9 cellular contexts compared by ENCODE assay signal in the genomic region with DNA sequence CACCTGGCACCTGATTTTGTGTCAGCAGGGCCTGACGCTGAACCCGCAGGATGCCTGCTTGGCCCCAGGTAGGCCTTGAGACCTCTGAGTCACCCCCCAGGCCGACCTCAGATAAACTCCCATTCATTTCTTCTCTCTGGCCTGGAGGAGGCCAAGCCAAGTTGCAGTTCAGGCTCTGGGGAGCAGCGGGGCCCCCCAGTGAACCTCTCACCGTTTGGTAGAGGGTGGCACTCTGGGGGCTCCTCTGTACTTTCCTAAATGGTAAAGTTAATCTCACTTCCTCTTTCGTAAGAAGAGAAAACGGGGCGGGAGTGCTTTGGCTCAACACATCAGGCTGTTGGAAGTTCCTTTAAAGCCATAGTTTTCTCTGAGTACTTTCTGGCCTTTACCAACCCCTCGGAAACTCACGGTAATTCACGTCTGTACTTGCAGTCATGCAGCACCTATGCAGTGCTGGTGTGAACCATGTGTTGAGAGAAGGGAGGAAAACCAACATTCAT. TPM values are rescaled to one million over a fixed set of nuclear protein-coding genes. Genes with fewer than 3 reads are reported as not detected.
DNase-seq lines count a peak whose midpoint lies in the region; ATAC-seq and TF ChIP-seq lines count a peak whose summit lies in the region.
"Had no signal": no experiment of that assay in that cellular context is flagged by ENCODE, and none has a peak within 500 bp of the region (broad histone marks: within the 10 kb centered on the region; RNA-seq: fewer than 3 reads in every experiment).

No MANE protein-coding gene starts in this region.

- H3K27ac ChIP-seq in endodermal cell (ENCODE audit: low read depth, low read length), result no peak overlapping the region
- peak overlapping the region; percentile 83 for H3K27ac ChIP-seq in substantia nigra (ENCODE audit: low read depth, low read length, poor library complexity, severe bottlenecking)

- peaks cover 18% of the 10 kb centered on the region for H3K27me3 ChIP-seq in endodermal cell (ENCODE audit: control insufficient read depth, insufficient read depth, low read length, poor library complexity, severe bottlenecking)
- H3K27me3 ChIP-seq: body of pancreas had no signal

- TF ChIP-seq CTCF in endodermal cell (conservative IDR thresholded peaks at IDR 0.05) (no peak), glutamatergic neuron (IDR thresholded peaks at IDR 0.05; ENCODE audit: partially characterized antibody, unreplicated experiment) (no peak), osteocyte (IDR thresholded peaks at IDR 0.05) (no peak)

- no peak overlapping the region for H3K4me3 ChIP-seq in endodermal cell (ENCODE audit: low read length)
- H3K4me3 ChIP-seq: body of pancreas had no signal

- H3K4me3 Mint-ChIP-seq in endodermal cell (no peak overlapping the region), glutamatergic neuron (ENCODE audit: unreplicated experiment) (no peak overlapping the region), osteocyte (ENCODE audit: unreplicated experiment) (no peak overlapping the region)

- H3K36me3 ChIP-seq in endodermal cell (ENCODE audit: control insufficient read depth, insufficient read depth, low read length), result no peaks in the 10 kb centered on the region

- peaks cover 5% of the 10 kb centered on the region for H3K4me1 ChIP-seq in endodermal cell (ENCODE audit: control insufficient read depth, insufficient read depth, low read length)

- no peak overlapping the region for H3K9ac ChIP-seq in endodermal cell (ENCODE audit: extremely low read depth, low read length, poor library complexity, severe bottlenecking)

- H3K27me3 Mint-ChIP-seq in endodermal cell (ENCODE audit: insufficient read depth) (peaks cover 28% of the 10 kb centered on the region), glutamatergic neuron (ENCODE audit: unreplicated experiment) (peaks cover 13% of the 10 kb centered on the region), osteocyte (ENCODE audit: unreplicated experiment) (no peaks in the 10 kb centered on the region)

- H3K9me3 ChIP-seq in endodermal cell (ENCODE audit: control insufficient read depth, low read length), result no peaks in the 10 kb centered on the region
- H3K9me3 ChIP-seq: body of pancreas had no signal

- 88 to 91% methylated on average over 8 to 11 of the region's 11 CpGs for WGBS in endodermal cell (ENCODE audit: insufficient coverage in 1 of 2, insufficient read length in 1 of 2), 2 experiments

- H3K4me1 Mint-ChIP-seq in endodermal cell (peaks cover 24% of the 10 kb centered on the region), glutamatergic neuron (ENCODE audit: low read depth, unreplicated experiment) (peaks cover 8% of the 10 kb centered on the region), osteocyte (ENCODE audit: unreplicated experiment) (peaks cover 25% of the 10 kb centered on the region)

- H3K36me3 Mint-ChIP-seq in endodermal cell (ENCODE audit: low read depth) (no peaks in the 10 kb centered on the region), glutamatergic neuron (ENCODE audit: unreplicated experiment) (no peaks in the 10 kb centered on the region), osteocyte (ENCODE audit: unreplicated experiment) (no peaks in the 10 kb centered on the region)

- ATAC-seq in GM19452 (IDR thresholded peaks at IDR 0.05; ENCODE audit: unreplicated experiment), result peak; percentile 62
- ATAC-seq in HG03378 (IDR thresholded peaks at IDR 0.05; ENCODE audit: unreplicated experiment), result peak; percentile 70
- ATAC-seq: body of pancreas had no signal

- H3K9me3 Mint-ChIP-seq in endodermal cell (no peaks in the 10 kb centered on the region), glutamatergic neuron (ENCODE audit: unreplicated experiment) (peaks cover 10% of the 10 kb centered on the region), osteocyte (ENCODE audit: unreplicated experiment) (no peaks in the 10 kb centered on the region)

- peak overlapping the region; percentile 44 for H3K27ac Mint-ChIP-seq in endodermal cell
- no peak overlapping the region for H3K27ac Mint-ChIP-seq in glutamatergic neuron (ENCODE audit: unreplicated experiment)
- no peak overlapping the region for H3K27ac Mint-ChIP-seq in osteocyte (ENCODE audit: unreplicated experiment)

- DNase-seq in endodermal cell (no peak), substantia nigra (lab: John Stamatoyannopoulos, UW) (peak in 2 of 49 donors; percentile 24 to 38), glutamatergic neuron (no peak), LoVo (ENCODE audit: low spot score) (no peak), osteocyte (ENCODE audit: extremely low spot score, unreplicated experiment) (no peak), NCI-H2029 (lab: John Stamatoyannopoulos, UW) (no peak)

RNA-seq across cellular contexts. Expression of a gene that starts 2.8 kb away (rescaled TPM):
- total RNA-seq in endodermal cell, result 1 to 10 TPM; 5.1 to 6.3 TPM
- 11.6 TPM for polyA plus RNA-seq in endodermal cell (2013, experiment 1 of 2)
- 11.1 TPM for polyA plus RNA-seq in endodermal cell (2013, experiment 2 of 2)
- 0.34 TPM for total RNA-seq in glutamatergic neuron (ENCODE audit: unreplicated experiment)
- total RNA-seq in osteocyte, result 12.4 and 13.0 TPM in 2 replicates
